Comparison of ENCODE assay signal across 1 cellular context in genomic region chr3:141737828-141738635, GRCh38.
A peak's percentile ranks its signal among the peaks of the same experiment; 100 is the strongest.
TF ChIP-seq lines count a peak whose summit lies in the region.

TSS of gene RNF7 (plus strand) at chr3:141738298. CDS start at chr3:141738342, 44 bp downstream.

TF ChIP-seq in HEK293, 187 proteins besides CTCF, POLR2A, EP300 and RAD21 (continued from another document and continues in another):
- peak; percentile 92 for TF ChIP-seq PATZ1 (tag by site-specific recombination; IDR thresholded peaks at IDR 0.05)
- TF ChIP-seq ZNF16 (tag by site-specific recombination; IDR thresholded peaks at IDR 0.05; ENCODE audit: low read depth) = no peak
- TF ChIP-seq ZNF585B (tag by site-specific recombination; IDR thresholded peaks at IDR 0.05) = no peak
- TF ChIP-seq ZNF366 (tag by site-specific recombination; conservative IDR thresholded peaks at IDR 0.05) = no peak
- no peak for TF ChIP-seq ZNF138 (tag by site-specific recombination; IDR thresholded peaks at IDR 0.05; ENCODE audit: borderline replicate concordance)
- TF ChIP-seq PBX3 (CRISPR knock-in tag; IDR thresholded peaks at IDR 0.05) = no peak
- TF ChIP-seq ZNF792 (tag by site-specific recombination; IDR thresholded peaks at IDR 0.05) = no peak
- TF ChIP-seq ZBTB20 (tag by site-specific recombination; IDR thresholded peaks at IDR 0.05) = peak; percentile 71
- no peak for TF ChIP-seq ZNF704 (tag by site-specific recombination; IDR thresholded peaks at IDR 0.05)
- no peak for TF ChIP-seq TSHZ1 (tag by site-specific recombination; IDR thresholded peaks at IDR 0.05; ENCODE audit: borderline replicate concordance)
- TF ChIP-seq GLI2 (tag by site-specific recombination; IDR thresholded peaks at IDR 0.05; ENCODE audit: borderline replicate concordance, low read depth) = no peak
- peak; percentile 32; the same call in 1 of the 2 replicates for TF ChIP-seq ZNF518A (tag by site-specific recombination; conservative IDR thresholded peaks at IDR 0.05; ENCODE audit: low read depth)
- no peak for TF ChIP-seq ZNF341 (tag by site-specific recombination; IDR thresholded peaks at IDR 0.05; ENCODE audit: low read depth)
- no peak for TF ChIP-seq ZNF350 (tag by site-specific recombination; IDR thresholded peaks at IDR 0.05)
- peak; percentile 53; the same call in 1 of the 2 replicates for TF ChIP-seq TRIM28 (IDR thresholded peaks at IDR 0.05; ENCODE audit: borderline replicate concordance, low read length)
- TF ChIP-seq ZNF645 (tag by site-specific recombination; IDR thresholded peaks at IDR 0.05) = no peak
- TF ChIP-seq ZNF776 (tag by site-specific recombination; IDR thresholded peaks at IDR 0.05; ENCODE audit: borderline replicate concordance) = no peak
- no peak for TF ChIP-seq MYNN (tag by site-specific recombination; IDR thresholded peaks at IDR 0.05; ENCODE audit: borderline replicate concordance)
- TF ChIP-seq ZNF184 (tag by site-specific recombination; IDR thresholded peaks at IDR 0.05) = no peak
- TF ChIP-seq INSM2 (tag by site-specific recombination; IDR thresholded peaks at IDR 0.05) = no peak
- no peak for TF ChIP-seq ZNF18 (tag by site-specific recombination; IDR thresholded peaks at IDR 0.05)
- TF ChIP-seq ZNF600 (tag by site-specific recombination; IDR thresholded peaks at IDR 0.05) = 0 out of 2 replicates have a peak, but pooled peaks have one; percentile 37
- TF ChIP-seq ZNF26 (tag by site-specific recombination; IDR thresholded peaks at IDR 0.05) = no peak
- TF ChIP-seq SCRT1 (tag by site-specific recombination; IDR thresholded peaks at IDR 0.05; ENCODE audit: borderline replicate concordance) = no peak
- 0 out of 2 replicates have a peak, but pooled peaks have one; percentile 25 for TF ChIP-seq KLF16 (tag by site-specific recombination; IDR thresholded peaks at IDR 0.05)
- no peak for TF ChIP-seq ZNF24 (tag by site-specific recombination; IDR thresholded peaks at IDR 0.05)
- no peak for TF ChIP-seq HOXD13 (CRISPR knock-in tag; IDR thresholded peaks at IDR 0.05; ENCODE audit: borderline replicate concordance)
- TF ChIP-seq ZNF626 (tag by site-specific recombination; IDR thresholded peaks at IDR 0.05) = no peak
- TF ChIP-seq ZNF610 (tag by site-specific recombination; IDR thresholded peaks at IDR 0.05; ENCODE audit: borderline replicate concordance) = no peak
- TF ChIP-seq REST (tag by site-specific recombination; IDR thresholded peaks at IDR 0.05) = no peak
- peak; percentile 53 for TF ChIP-seq ZIC2 (tag by site-specific recombination; IDR thresholded peaks at IDR 0.05)
- TF ChIP-seq KLF10 (tag by site-specific recombination; IDR thresholded peaks at IDR 0.05) = 0 out of 2 replicates have a peak, but pooled peaks have one; percentile 58
- no peak for TF ChIP-seq FEZF1 (tag by site-specific recombination; IDR thresholded peaks at IDR 0.05)
